Comparison of ENCODE assay signal across 17 cellular contexts in the genomic region with DNA sequence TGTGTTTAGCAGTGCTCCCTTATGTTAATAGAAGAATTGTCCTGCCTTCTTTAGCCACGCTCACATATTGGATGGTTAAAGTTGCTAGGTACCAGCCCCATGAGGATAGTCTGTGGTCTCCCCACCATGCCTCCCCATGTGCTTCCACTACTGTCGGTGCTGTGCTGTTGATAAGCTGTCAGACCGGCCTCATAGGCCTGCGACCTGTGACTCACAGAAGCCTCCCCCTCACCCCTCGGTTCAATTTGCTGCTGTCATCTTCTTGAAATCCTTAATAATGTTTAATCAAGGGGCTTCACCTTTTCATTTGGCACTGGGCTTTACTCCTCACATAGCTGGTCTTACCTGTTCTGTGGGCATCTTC.
"Had no signal": no experiment of that assay in that cellular context is flagged by ENCODE, and none has a peak within 500 bp of the region (broad histone marks: within the 10 kb centered on the region; RNA-seq: fewer than 3 reads in every experiment).

No MANE protein-coding gene starts in this region.

- H3K36me3 Mint-ChIP-seq: naive thymus-derived CD8-positive, alpha-beta T cell had no signal

- ATAC-seq: activated T-cell treated with anti-CD3 and anti-CD28 coated beads, Interleukin-2, amount 50 U/mL, for 72 hours; foreskin keratinocyte; heart left ventricle; naive thymus-derived CD8-positive, alpha-beta T cell had no signal

- H3K4me1 ChIP-seq: esophagus muscularis mucosa, foreskin keratinocyte, spleen, testis had no signal

- H3K4me3 ChIP-seq: esophagus muscularis mucosa, heart left ventricle, spleen, testis had no signal

- H3K9me3 ChIP-seq: esophagus muscularis mucosa, heart left ventricle, spleen, testis had no signal

- H3K4me1 Mint-ChIP-seq: activated B cell treated with CpG ODN at 0.5 μM for 24 hours; naive thymus-derived CD8-positive, alpha-beta T cell had no signal

- H3K36me3 ChIP-seq: brain microvascular endothelial cell, esophagus muscularis mucosa, heart left ventricle, spleen had no signal

- H3K27ac Mint-ChIP-seq: activated B cell treated with CpG ODN at 0.5 μM for 24 hours; activated naive CD4-positive, alpha-beta T cell treated with anti-CD3 and anti-CD28 coated beads for 36 hours; activated T-cell treated with anti-CD3 and anti-CD28 coated beads, Interleukin-2, amount 50 U/mL, for 72 hours; naive thymus-derived CD8-positive, alpha-beta T cell had no signal

- H3K4me3 Mint-ChIP-seq: activated B cell treated with CpG ODN at 0.5 μM for 24 hours; activated naive CD4-positive, alpha-beta T cell treated with anti-CD3 and anti-CD28 coated beads for 36 hours; activated T-cell treated with anti-CD3 and anti-CD28 coated beads, Interleukin-2, amount 50 U/mL, for 72 hours; naive thymus-derived CD8-positive, alpha-beta T cell; neural crest cell had no signal

- H3K9me3 Mint-ChIP-seq: activated B cell treated with CpG ODN at 0.5 μM for 24 hours; activated T-cell treated with anti-CD3 and anti-CD28 coated beads, Interleukin-2, amount 50 U/mL, for 72 hours had no signal

- DNase-seq: activated B cell treated with CpG ODN at 0.5 μM for 24 hours; activated effector memory CD4-positive, alpha-beta T cell treated with anti-CD3 and anti-CD28 coated beads, Interleukin-2, amount 50 U/mL, for 16 hours; activated naive CD4-positive, alpha-beta T cell treated with anti-CD3 and anti-CD28 coated beads for 36 hours; activated T-cell treated with anti-CD3 and anti-CD28 coated beads for 4 hours; activated T-cell treated with anti-CD3 and anti-CD28 coated beads, Interleukin-2, amount 50 U/mL, for 72 hours; amniotic stem cell; foreskin keratinocyte; heart left ventricle; naive thymus-derived CD8-positive, alpha-beta T cell; right cardiac atrium; spleen; stimulated activated naive CD4-positive, alpha-beta T cell treated with Interleukin-2 at 50 U/mL for 16 hours; T-helper 2 cell; testis had no signal

- H3K27ac ChIP-seq: brain microvascular endothelial cell, esophagus muscularis mucosa, foreskin keratinocyte, heart left ventricle, spleen, testis had no signal

- H3K27me3 ChIP-seq: brain microvascular endothelial cell, esophagus muscularis mucosa, foreskin keratinocyte, heart left ventricle, spleen, testis had no signal

- H3K27me3 Mint-ChIP-seq: activated B cell treated with CpG ODN at 0.5 μM for 24 hours had no signal
